In the genomic region with DNA sequence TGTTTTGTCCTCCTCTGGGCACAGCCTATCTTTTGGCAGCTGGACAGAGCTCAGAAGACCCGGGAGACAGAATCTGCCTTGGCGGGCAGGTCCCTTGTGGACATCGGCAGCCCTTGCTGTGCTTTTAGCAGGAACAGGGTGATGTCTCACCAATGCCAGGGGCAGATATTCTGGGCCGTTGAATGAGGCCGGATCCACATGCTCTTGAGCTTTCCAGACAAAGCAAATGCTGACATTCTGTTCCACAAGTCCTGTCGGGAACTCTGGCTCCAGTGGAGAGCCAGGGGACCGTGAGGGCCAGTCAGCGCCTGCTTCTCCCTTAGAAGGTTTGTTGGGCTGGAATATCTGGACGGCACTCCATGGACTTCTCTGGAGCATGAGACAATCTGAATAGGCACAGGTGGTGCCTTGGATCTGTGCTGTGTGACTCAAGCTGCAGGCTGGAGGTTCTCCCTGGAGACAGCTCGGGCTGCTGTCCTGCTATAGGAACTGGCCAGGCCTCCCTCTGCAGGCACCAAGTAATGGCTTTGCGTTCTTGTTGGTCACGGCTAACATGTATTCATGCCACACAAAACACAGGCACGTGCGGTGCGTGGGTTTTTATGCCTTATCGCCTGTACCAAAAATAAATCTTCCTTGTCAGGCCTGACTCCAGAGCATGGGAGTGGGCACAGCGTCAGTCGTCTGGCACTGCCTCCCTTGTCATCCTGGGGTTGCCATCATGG, we compare ENCODE assay signal across 19 cellular contexts.
A peak's percentile ranks its signal among the peaks of the same experiment; 100 is the strongest.
DNase-seq lines count a peak whose midpoint lies in the region; ATAC-seq, FAIRE-seq and TF ChIP-seq lines count a peak whose summit lies in the region.
"Had no signal": no experiment of that assay in that cellular context is flagged by ENCODE, and none has a peak within 500 bp of the region (broad histone marks: within the 10 kb centered on the region; RNA-seq: fewer than 3 reads in every experiment).

No MANE protein-coding gene starts in this region.

- no peak for TF ChIP-seq RAD21 in H1 (IDR thresholded peaks at IDR 0.05 in 1 of 2, conservative IDR thresholded peaks at IDR 0.05 in 1 of 2; ENCODE audit: low read depth in 2 of 2, low read length in 2 of 2)

- peaks cover 0 to 11% (median 4%) of the 10 kb centered on the region in 4 experiments; a peak in 4 of 7 replicates for H3K4me1 ChIP-seq in H1 (replicated peaks in 1 of 4; ENCODE audit: control insufficient read depth in 3 of 4, insufficient read depth in 4 of 4, low read length in 3 of 4)
- peaks cover 37% of the 10 kb centered on the region for H3K4me1 ChIP-seq in testis

- peak overlapping the region; percentile 87 for H3K4ac ChIP-seq in H1 (replicated peaks; ENCODE audit: insufficient read length, low read depth, low read length)

- DNase-seq in NCI-H69 (lab: John Stamatoyannopoulos, UW) (peak; percentile 69), H1 (ENCODE audit: low read depth in 1 of 2, low spot score in 2 of 2) (no peak), medulla oblongata (ENCODE audit: extremely low spot score) (peak; percentile 41), testis (peak; percentile 80), progenitor cell of endocrine pancreas (ENCODE audit: low spot score, unreplicated experiment) (no peak), HCEC 1CT (no peak)
- DNase-seq: activated CD4-positive, alpha-beta T cell treated with anti-CD3 and anti-CD28 coated beads, Interleukin-2, amount 50 U/mL, for 48 hours; activated naive CD4-positive, alpha-beta T cell treated with anti-CD3 and anti-CD28 coated beads, Interleukin-2, amount 50 U/mL, for 16 hours; activated T-cell treated with anti-CD3 and anti-CD28 coated beads, Interleukin-2, amount 50 U/mL, for 1 hour; brain microvascular endothelial cell; foreskin melanocyte; NCI-H82; stimulated activated CD4-positive, alpha-beta T cell treated with anti-CD3 and anti-CD28 coated beads, Interleukin-2, amount 100 ng/mL, for 48 hours had no signal

- POLR2A ChIA-PET in H1 (lab: Charles Lee; ENCODE audit: partially characterized antibody) = interaction anchor here (2.3 kb wide), 2 partner anchors 8 to 81 kb away, joined by 9 read pairs; a partner anchor contains a TSS

- TF ChIP-seq CTCF in H1 (IDR thresholded peaks at IDR 0.05; ENCODE audit: control extremely low read depth in 1 of 3, insufficient read depth in 1 of 3, low read depth in 1 of 3, low read length in 3 of 3) = no peak
- peak in 1 of 3 experiments; percentile 19 for TF ChIP-seq CTCF in testis (IDR thresholded peaks at IDR 0.05)
- no peak for TF ChIP-seq CTCF in progenitor cell of endocrine pancreas (IDR thresholded peaks at IDR 0.05; ENCODE audit: unreplicated experiment)

- H3K9ac ChIP-seq in H1 (replicated peaks in 1 of 4; ENCODE audit: extremely low read depth in 1 of 4, low read depth in 3 of 4, low read length in 3 of 4) = no peak overlapping the region

- peak overlapping the region; percentile 94 for H2BK120ac ChIP-seq in H1 (replicated peaks; ENCODE audit: low read depth, low read length)

- H3K23ac ChIP-seq in H1 (ENCODE audit: insufficient read length) = no peak overlapping the region

- H3K14ac ChIP-seq in H1 (ENCODE audit: insufficient read length) = no peak overlapping the region

- no peak overlapping the region for H3K27ac ChIP-seq in H1 (ENCODE audit: low read depth, low read length)
- peak overlapping the region; percentile 53 to 72 for H3K27ac ChIP-seq in testis
- H3K27ac ChIP-seq: brain microvascular endothelial cell, HL-60 had no signal

- H3K4me3 ChIP-seq in H1 (ENCODE audit: extremely low read depth in 1 of 4, insufficient read depth in 2 of 4, low read depth in 3 of 4, low read length in 4 of 4) = no peak overlapping the region
- H3K4me3 ChIP-seq in testis = no peak overlapping the region
- H3K4me3 ChIP-seq: K562 had no signal

- H3K4me3 Mint-ChIP-seq in progenitor cell of endocrine pancreas (ENCODE audit: low read depth) = no peak overlapping the region
- H3K4me3 Mint-ChIP-seq: B cell, neural crest cell had no signal

- H3K79me2 ChIP-seq in H1 (ENCODE audit: control insufficient read depth in 1 of 2, insufficient read depth in 2 of 2, low read length in 2 of 2) = no peaks in the 10 kb centered on the region

- CTCF ChIA-PET in H1 (lab: Charles Lee; ENCODE audit: partially characterized antibody) = interaction anchor here (0.6 to 3.0 kb wide), 2 partner anchors 10 to 362 kb away, joined by 3 to 9 read pairs; no protein-coding TSS in a partner anchor

- H3K36me3 ChIP-seq in H1 (ENCODE audit: control insufficient read depth in 2 of 4, insufficient read depth in 4 of 4, low read length in 3 of 4) (0 out of 8 replicates have a peak, but pooled peaks cover 0 to 3% (median 0%) of the 10 kb centered on the region in 4 experiments), testis (ENCODE audit: low read depth, missing control alignments) (no peaks in the 10 kb centered on the region)
- H3K36me3 ChIP-seq: brain microvascular endothelial cell had no signal

- no peak for ATAC-seq in GM19463 (IDR thresholded peaks at IDR 0.05; ENCODE audit: unreplicated experiment)
- ATAC-seq: K562, Panc1 had no signal

- no peaks in the 10 kb centered on the region for H3K79me1 ChIP-seq in H1 (ENCODE audit: low read depth, low read length)

- intact Hi-C loops in testis (cut with DNase I; ENCODE audit: low total_unique reads) = no loop called here

- peak overlapping the region; percentile 82; the same call in 1 of the 2 replicates for H2BK12ac ChIP-seq in H1 (ENCODE audit: low read depth, low read length)

- no peaks in the 10 kb centered on the region for H3K23me2 ChIP-seq in H1 (ENCODE audit: low read depth, low read length)

- peaks cover 11% of the 10 kb centered on the region for H3K27me3 Mint-ChIP-seq in progenitor cell of endocrine pancreas
- H3K27me3 Mint-ChIP-seq: B cell had no signal

- H3K9me3 ChIP-seq in H1 (ENCODE audit: insufficient read depth in 2 of 2, low read depth in 1 of 2, low read length in 1 of 2) = peaks cover 7 to 9% of the 10 kb centered on the region in 2 experiments; a peak in 3 of 4 replicates
- no peaks in the 10 kb centered on the region for H3K9me3 ChIP-seq in testis

- no peak overlapping the region for H4K8ac ChIP-seq in H1 (ENCODE audit: extremely low read depth, insufficient read depth, low read length)

- H4K91ac ChIP-seq in H1 (replicated peaks; ENCODE audit: insufficient read length, low read length) = peak overlapping the region; percentile 93

- peaks cover 3% of the 10 kb centered on the region for H3K9me3 Mint-ChIP-seq in progenitor cell of endocrine pancreas (ENCODE audit: low read depth)
- H3K9me3 Mint-ChIP-seq: neural crest cell had no signal

- H3K27ac Mint-ChIP-seq in progenitor cell of endocrine pancreas = no peak overlapping the region
- H3K27ac Mint-ChIP-seq: B cell had no signal

- no peak overlapping the region for H2AFZ ChIP-seq in H1 (ENCODE audit: low read length)

- TF ChIP-seq EP300 in H1 (IDR thresholded peaks at IDR 0.05; ENCODE audit: borderline replicate concordance in 1 of 2, low read depth in 2 of 2, low read length in 2 of 2) = no peak

- H3K4me1 Mint-ChIP-seq in progenitor cell of endocrine pancreas (ENCODE audit: low read depth) = peaks cover 8% of the 10 kb centered on the region

- no peak overlapping the region for H3K56ac ChIP-seq in H1 (replicated peaks; ENCODE audit: insufficient read length, low read depth, low read length)

- peak overlapping the region; percentile 5; the same call in 1 of the 2 replicates for H2BK15ac ChIP-seq in H1 (ENCODE audit: low read length)

- peak overlapping the region; percentile 8; the same call in 1 of the 2 replicates for H2BK20ac ChIP-seq in H1 (ENCODE audit: low read length)

- TF ChIP-seq POLR2A in H1 (IDR thresholded peaks at IDR 0.05; ENCODE audit: control extremely low read depth in 1 of 2, low read depth in 2 of 2, low read length in 2 of 2) = no peak
- TF ChIP-seq POLR2A in testis (IDR thresholded peaks at IDR 0.05) = no peak

- H4K5ac ChIP-seq in H1 (ENCODE audit: insufficient read length, low read depth, low read length) = no peak overlapping the region

- H3K36me3 Mint-ChIP-seq in progenitor cell of endocrine pancreas (ENCODE audit: insufficient read depth) = no peaks in the 10 kb centered on the region

- 0 out of 2 replicates have a peak overlapping the region, but pooled peaks have one; percentile 5 for H3K18ac ChIP-seq in H1 (ENCODE audit: extremely low read depth, low read length)

- no peaks in the 10 kb centered on the region for H4K20me1 ChIP-seq in H1 (replicated peaks in 1 of 2; ENCODE audit: control insufficient read depth in 1 of 2, insufficient read depth in 2 of 2, low read length in 2 of 2)

- H2BK5ac ChIP-seq in H1 (ENCODE audit: low read depth, low read length) = peak overlapping the region; percentile 37; the same call in 1 of the 2 replicates

- H3K27me3 ChIP-seq in H1 (replicated peaks in 1 of 4; ENCODE audit: control insufficient read depth in 3 of 4, extremely low read depth in 1 of 4, insufficient read depth in 3 of 4, low read length in 3 of 4) = peaks cover 0 to 4% (median 0%) of the 10 kb centered on the region in 4 experiments; a peak in 2 of 7 replicates
- H3K27me3 ChIP-seq in testis = no peaks in the 10 kb centered on the region
- H3K27me3 ChIP-seq: brain microvascular endothelial cell had no signal

- H3K4me2 ChIP-seq in H1 (ENCODE audit: insufficient read depth in 1 of 2, low read depth in 2 of 2, low read length in 2 of 2) = no peak overlapping the region

- FAIRE-seq in H1 (lab: Jason Lieb, UNC) = no peak
- FAIRE-seq: K562 had no signal

- 91% methylated on average over 18 of the region's 18 CpGs; no CpG with 5 or more reads in 1 of the 2 experiments for WGBS in H1 (ENCODE audit: extremely low coverage in 1 of 2, insufficient coverage in 1 of 2, insufficient read length in 1 of 2, insufficient replicate concordance in 2 of 2, low coverage in 1 of 2, low lambda C conversion rate in 2 of 2, missing lambda C conversion rate in 1 of 2), 2 experiments
- 29 to 43% methylated on average over 12 to 18 of the region's 18 CpGs for WGBS in testis, 2 donors

- H2AK5ac ChIP-seq in H1 (ENCODE audit: low read depth, low read length) = no peak overlapping the region

TF ChIP-seq in H1, 55 proteins besides CTCF, POLR2A, EP300 and RAD21 (continues in another document):
- TF ChIP-seq PHF8 (conservative IDR thresholded peaks at IDR 0.05; ENCODE audit: low read depth, low read length) (no peak), CEBPB (IDR thresholded peaks at IDR 0.05; ENCODE audit: low read depth, low read length) (no peak), KDM4A (IDR thresholded peaks at IDR 0.05; ENCODE audit: low read depth, low read length, severe bottlenecking) (no peak), GABPA (IDR thresholded peaks at IDR 0.05; ENCODE audit: borderline replicate concordance, insufficient read depth, low read length) (no peak), MAFK (IDR thresholded peaks at IDR 0.05; ENCODE audit: low read depth, low read length) (no peak), RNF2 (IDR thresholded peaks at IDR 0.05; ENCODE audit: borderline replicate concordance, low read depth, low read length, missing control alignments, poor library complexity, severe bottlenecking) (no peak), SUZ12 (IDR thresholded peaks at IDR 0.05; ENCODE audit: low read length) (no peak), BRCA1 (IDR thresholded peaks at IDR 0.05; ENCODE audit: low read depth, low read length) (no peak), CREB1 (IDR thresholded peaks at IDR 0.05) (no peak), SP1 (IDR thresholded peaks at IDR 0.05; ENCODE audit: low read depth, low read length) (no peak), NRF1 (IDR thresholded peaks at IDR 0.05; ENCODE audit: low read depth, low read length) (no peak)

Comparison
In these comparisons a context has a peak if more than half of its experiments do, and no peak if none do; other contexts are left out.
1. DNase-seq: peak in NCI-H69 (single experiment), medulla oblongata (single experiment) and testis (single experiment); none in H1 (0 of 2), progenitor cell of endocrine pancreas (single experiment) and HCEC 1CT (single experiment).